ENCODE assay signal across 17 cellular contexts in genomic region chr19:306151-306900, GRCh38. TPM values are rescaled to one million over a fixed set of nuclear protein-coding genes. Genes with fewer than 3 reads are reported as not detected.
"Had no signal": no experiment of that assay in that cellular context is flagged by ENCODE, and none has a peak within 500 bp of the region (broad histone marks: within the 10 kb centered on the region; RNA-seq: fewer than 3 reads in every experiment).

No MANE protein-coding gene starts in this region.

- H3K4me3 ChIP-seq: stomach, suprapubic skin, tibial nerve, uterus had no signal

- H3K4me1 ChIP-seq: stomach, suprapubic skin, tibial nerve, uterus had no signal

- H3K27ac Mint-ChIP-seq: activated CD4-positive, alpha-beta memory T cell treated with anti-CD3 and anti-CD28 coated beads, Interleukin-2, amount 10 ng/mL, durations not matched to agents 7 days and 5 days; activated naive CD4-positive, alpha-beta T cell treated with anti-CD3 and anti-CD28 coated beads, Interleukin-2, amount 10 ng/mL, durations not matched to agents 7 days and 5 days; memory B cell; nephron progenitor cell had no signal

- H3K27ac ChIP-seq: epithelial cell of prostate, stomach, suprapubic skin, tibial nerve, uterus had no signal

- DNase-seq: activated CD4-positive, alpha-beta memory T cell treated with anti-CD3 and anti-CD28 coated beads, Interleukin-2, amount 10 ng/mL, durations not matched to agents 7 days and 5 days; activated CD4-positive, alpha-beta T cell treated with anti-CD3 and anti-CD28 coated beads for 48 hours; activated naive CD4-positive, alpha-beta T cell treated with anti-CD3 and anti-CD28 coated beads, Interleukin-2, amount 10 ng/mL, durations not matched to agents 7 days and 5 days; amygdala; nephron progenitor cell; nucleus accumbens; retina; stimulated activated CD4-positive, alpha-beta T cell treated with anti-CD3 and anti-CD28 coated beads, Interleukin-4, amount 100 ng/mL, for 24 hours; stomach had no signal

- H3K27me3 Mint-ChIP-seq: activated CD4-positive, alpha-beta memory T cell treated with anti-CD3 and anti-CD28 coated beads, Interleukin-2, amount 10 ng/mL, durations not matched to agents 7 days and 5 days; activated naive CD4-positive, alpha-beta T cell treated with anti-CD3 and anti-CD28 coated beads, Interleukin-2, amount 10 ng/mL, durations not matched to agents 7 days and 5 days; memory B cell; progenitor cell of endocrine pancreas had no signal

- H3K4me3 Mint-ChIP-seq: activated CD4-positive, alpha-beta memory T cell treated with anti-CD3 and anti-CD28 coated beads, Interleukin-2, amount 10 ng/mL, durations not matched to agents 7 days and 5 days; activated naive CD4-positive, alpha-beta T cell treated with anti-CD3 and anti-CD28 coated beads, Interleukin-2, amount 10 ng/mL, durations not matched to agents 7 days and 5 days; memory B cell; nephron progenitor cell had no signal

- H3K9me3 ChIP-seq: heart left ventricle, stomach, suprapubic skin, tibial nerve, uterus had no signal

- H3K27me3 ChIP-seq: heart left ventricle, stomach, suprapubic skin, tibial nerve, uterus had no signal

- H3K4me1 Mint-ChIP-seq: activated CD4-positive, alpha-beta memory T cell treated with anti-CD3 and anti-CD28 coated beads, Interleukin-2, amount 10 ng/mL, durations not matched to agents 7 days and 5 days; activated naive CD4-positive, alpha-beta T cell treated with anti-CD3 and anti-CD28 coated beads, Interleukin-2, amount 10 ng/mL, durations not matched to agents 7 days and 5 days had no signal

- H3K9me3 Mint-ChIP-seq: activated CD4-positive, alpha-beta memory T cell treated with anti-CD3 and anti-CD28 coated beads, Interleukin-2, amount 10 ng/mL, durations not matched to agents 7 days and 5 days; activated naive CD4-positive, alpha-beta T cell treated with anti-CD3 and anti-CD28 coated beads, Interleukin-2, amount 10 ng/mL, durations not matched to agents 7 days and 5 days; memory B cell; nephron progenitor cell had no signal

- H3K36me3 ChIP-seq: uterus had no signal

RNA-seq across cellular contexts. Expression of gene PLPP2, which starts 15.1 kb away (rescaled TPM):
- total RNA-seq: T-helper 2 cell treated with Interferon-gamma antibody and Interleukin-4, amounts not matched to agents 100 ng/mL and 5 ng/mL, for 36 hours had no signal
